Comparison of ENCODE assay signal across 9 cellular contexts in the genomic region with DNA sequence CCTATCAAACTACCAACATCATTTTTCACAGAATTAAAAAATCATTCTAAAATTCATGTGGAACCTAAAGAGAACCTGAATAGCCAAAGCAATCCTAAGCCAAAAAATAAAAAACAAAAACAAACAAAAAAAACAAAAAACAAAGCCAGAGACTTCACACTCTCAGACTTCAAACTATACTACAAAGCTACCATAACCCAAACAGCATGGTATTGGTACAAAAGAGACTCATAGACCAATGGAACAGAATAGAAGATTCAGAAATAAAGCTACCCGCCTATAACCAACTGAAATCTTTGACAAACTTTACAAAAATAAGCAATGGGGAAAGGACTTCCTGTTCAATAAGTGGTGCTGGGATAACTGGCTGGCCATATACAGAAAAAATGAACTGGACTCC.
"Had no signal": no experiment of that assay in that cellular context is flagged by ENCODE, and none has a peak within 500 bp of the region (broad histone marks: within the 10 kb centered on the region; RNA-seq: fewer than 3 reads in every experiment).

No MANE protein-coding gene starts in this region.

- H3K9ac ChIP-seq: GM23248 had no signal

- H3K4me3 Mint-ChIP-seq: H9 had no signal

- FAIRE-seq: H54, HTR-8/SVneo, K562 had no signal

- H3K4me3 ChIP-seq: GM23248, K562 had no signal

- DNase-seq: GM23248, GOT3, H9, HCEC 1CT, IMR-90, KG1 had no signal

- H3K27ac ChIP-seq: GM23248 had no signal

- ATAC-seq: K562 had no signal

- H2AFZ ChIP-seq: GM23248 had no signal

- H3K27ac Mint-ChIP-seq: H9 had no signal

- H3K4me1 Mint-ChIP-seq: H9 had no signal
